ENCODE assay signal across 8 cellular contexts in the genomic region with DNA sequence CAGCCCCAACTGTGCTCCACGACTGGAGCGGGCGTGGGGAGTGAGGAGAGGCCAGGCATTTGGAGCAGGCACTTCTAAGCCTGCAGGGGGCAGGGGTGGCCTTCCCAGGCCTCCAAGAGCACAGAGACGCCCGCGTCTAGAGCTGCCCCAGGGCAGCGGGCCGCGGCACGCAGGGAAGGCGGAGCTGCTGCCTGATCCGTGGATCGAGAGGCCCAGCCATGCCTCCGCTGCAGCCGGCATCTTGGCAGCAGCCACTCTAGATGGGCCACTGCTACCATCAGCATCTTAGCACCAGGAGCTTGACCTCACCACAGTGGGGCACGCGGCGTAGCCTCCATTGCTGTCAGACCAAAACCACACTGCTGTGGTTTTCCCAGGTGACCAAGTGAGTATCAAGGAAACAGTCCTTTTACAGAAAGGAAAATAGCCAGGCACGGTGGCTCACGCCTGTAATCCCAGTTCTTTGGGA. TPM values are rescaled to one million over a fixed set of nuclear protein-coding genes. Genes with fewer than 3 reads are reported as not detected.
A peak's percentile ranks its signal among the peaks of the same experiment; 100 is the strongest.
DNase-seq lines count a peak whose midpoint lies in the region; ATAC-seq and TF ChIP-seq lines count a peak whose summit lies in the region.

No MANE protein-coding gene starts in this region.

- peak; percentile 66 for TF ChIP-seq CTCF in AG09319 (IDR thresholded peaks at IDR 0.05; ENCODE audit: low read depth, low read length)
- peak; percentile 46 to 74 for TF ChIP-seq CTCF in mammary epithelial cell (conservative IDR thresholded peaks at IDR 0.05 in 1 of 2, IDR thresholded peaks at IDR 0.05 in 1 of 2; ENCODE audit: extremely low read depth in 1 of 2, insufficient read depth in 1 of 2, low read depth in 1 of 2, low read length in 2 of 2)

- in situ Hi-C loops in mammary epithelial cell (cut with MboI; ENCODE audit: low sequenced_read_pairs in 2 of 2), result no loop called here

- H3K27ac ChIP-seq in mammary epithelial cell (ENCODE audit: insufficient read depth, low read depth, low read length), result no peak overlapping the region

- no peaks in the 10 kb centered on the region for H3K4me1 ChIP-seq in mammary epithelial cell (ENCODE audit: insufficient read depth, low read length)

- no peaks in the 10 kb centered on the region for H3K36me3 ChIP-seq in mammary epithelial cell (ENCODE audit: insufficient read depth, low read length)

- BruUV-seq in mammary epithelial cell (replicated peaks; lab: Mats Ljungman, UMichigan), result no TSS peak

- WGBS in mammary epithelial cell (ENCODE audit: low coverage, missing lambda C conversion rate), result 38% methylated on average over 12 of the region's 20 CpGs

- no peaks in the 10 kb centered on the region for H3K9me3 ChIP-seq in mammary epithelial cell (replicated peaks; ENCODE audit: insufficient read depth, low read length)

- H2AFZ ChIP-seq in mammary epithelial cell (ENCODE audit: low read depth, low read length), result peak overlapping the region; percentile 48

- H3K4me3 ChIP-seq in mammary epithelial cell (replicated peaks in 1 of 3; ENCODE audit: insufficient read depth in 1 of 3, low read depth in 2 of 3, low read length in 3 of 3), result no peak overlapping the region

- peak overlapping the region; percentile 19 for H3K4me2 ChIP-seq in mammary epithelial cell (ENCODE audit: insufficient read depth, low read depth, low read length)

- H3K79me2 ChIP-seq in mammary epithelial cell (ENCODE audit: insufficient read depth, low read length), result no peaks in the 10 kb centered on the region

- DNase-seq in AG09319 (ENCODE audit: extremely low read depth, low read depth) (peak; percentile 20), SW480 (ENCODE audit: low spot score) (peak; percentile 77), mammary epithelial cell (peak; percentile 37), kidney tubule cell (ENCODE audit: low spot score) (peak; percentile 84), T-helper 9 cell (no peak)
- DNase-seq in stimulated activated CD4-positive, alpha-beta T cell treated with anti-CD3 and anti-CD28 coated beads, Interleukin-4, amount 100 ng/mL, for 1 hour, result peak; percentile 42

- no peaks in the 10 kb centered on the region for H3K27me3 ChIP-seq in mammary epithelial cell (ENCODE audit: insufficient read depth, low read length)

- no peak overlapping the region for H3K9ac ChIP-seq in mammary epithelial cell (ENCODE audit: insufficient read depth, low read length)

- dilution Hi-C loops in mammary epithelial cell (cut with HindIII; ENCODE audit: low sequenced_read_pairs), result loop anchor here (5.0 kb wide), 4 partner anchors 64 to 274 kb away; no protein-coding TSS in a partner anchor

- intact Hi-C loops in mammary epithelial cell (cut with micrococcal nuclease), result loop anchor here (1.0 to 2.0 kb wide), 2 partner anchors 99 to 106 kb away; no protein-coding TSS in a partner anchor

- CTCF ChIA-PET in mammary epithelial cell (lab: Charles Lee; ENCODE audit: low non-redundant PET), result interaction anchor here (0.6 kb wide), 3 partner anchors 41 to 87 kb away, joined by 3 to 4 read pairs (median 3); no protein-coding TSS in a partner anchor

- no peaks in the 10 kb centered on the region for H4K20me1 ChIP-seq in mammary epithelial cell (ENCODE audit: insufficient read depth, low read length)

- ATAC-seq in GM21423 (IDR thresholded peaks at IDR 0.05; ENCODE audit: unreplicated experiment) (peak; percentile 65), HG03135 (IDR thresholded peaks at IDR 0.05; ENCODE audit: unreplicated experiment) (no peak)

RNA-seq across cellular contexts. Expression of a gene that starts 20.4 kb away (rescaled TPM):
- 10 to 100 TPM; 62.2 to 68.4 TPM for total RNA-seq in mammary epithelial cell
- 71.9 TPM for polyA plus RNA-seq in mammary epithelial cell
- 71.2 TPM for polyA minus RNA-seq in mammary epithelial cell

RNA-seq across cellular contexts. Expression of a gene that starts 29.8 kb away (rescaled TPM):
- total RNA-seq in mammary epithelial cell, result 10 to 100 TPM; 13.3 to 17.8 TPM
- 16.5 TPM for polyA plus RNA-seq in mammary epithelial cell
- polyA minus RNA-seq in mammary epithelial cell, result 10.5 TPM

RNA-seq across cellular contexts. Expression of a gene that starts 47.8 kb away (rescaled TPM):
- total RNA-seq in mammary epithelial cell, result 10 to 100 TPM; 16.7 to 44.5 TPM
- 27.2 TPM for polyA plus RNA-seq in mammary epithelial cell
- polyA minus RNA-seq in mammary epithelial cell, result 52.6 TPM
